In the genomic region with DNA sequence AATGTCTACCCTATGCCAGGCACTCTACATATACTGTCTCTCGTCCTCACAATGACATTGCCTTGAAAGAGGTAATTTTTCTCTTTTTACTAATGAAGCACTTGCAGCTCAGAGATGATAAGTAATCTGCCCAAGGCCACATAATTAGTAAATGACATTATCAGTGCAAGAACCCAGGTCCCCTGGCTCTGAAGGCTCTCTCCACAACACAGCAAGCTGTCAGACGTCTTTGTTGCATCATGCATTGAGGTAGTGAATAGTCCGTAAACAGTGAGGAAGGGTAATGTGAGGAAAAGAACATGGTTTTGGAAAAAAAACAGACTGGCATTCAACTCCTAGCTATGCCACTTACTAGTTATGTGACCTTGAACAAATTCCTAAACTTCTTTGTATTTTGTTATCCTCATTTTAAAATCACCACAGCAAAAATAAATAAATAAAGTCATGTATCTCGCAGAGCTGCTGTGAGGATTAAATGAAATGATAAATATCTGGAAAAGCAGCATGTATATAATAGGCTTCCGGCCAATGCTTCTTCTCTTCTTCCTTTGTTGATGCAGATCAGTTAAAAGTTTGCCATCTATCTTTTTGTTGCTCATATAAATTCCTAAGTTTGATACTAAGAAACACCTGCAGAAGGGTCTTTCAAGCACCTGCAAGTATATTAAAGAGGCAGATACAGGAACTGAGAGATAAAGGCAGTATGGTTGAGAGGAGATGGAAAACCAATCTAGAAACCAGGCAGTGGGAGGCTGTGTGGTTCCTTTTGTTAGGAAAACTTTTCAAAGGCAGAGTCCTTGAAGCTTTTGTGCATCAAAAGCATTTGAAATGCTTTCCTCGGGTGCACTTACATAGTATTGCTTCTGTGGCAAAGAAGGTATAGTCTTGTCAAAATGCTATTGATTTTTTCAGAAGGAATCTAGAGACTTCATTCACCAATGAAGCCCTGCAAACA, we compare ENCODE assay signal across 1 cellular context.
TF ChIP-seq lines count a peak whose summit lies in the region.

No MANE protein-coding gene starts in this region.

TF ChIP-seq in IMR-90, 13 proteins besides CTCF, POLR2A, EP300 and RAD21:
- TF ChIP-seq SMC3 (IDR thresholded peaks at IDR 0.05; ENCODE audit: low read depth, low read length) (no peak), MXI1 (IDR thresholded peaks at IDR 0.05; ENCODE audit: borderline replicate concordance, low read depth, low read length) (no peak), CEBPB (IDR thresholded peaks at IDR 0.05; ENCODE audit: low read depth, low read length) (no peak), NFE2L2 (IDR thresholded peaks at IDR 0.05; ENCODE audit: low read depth, low read length) (no peak), RFX5 (IDR thresholded peaks at IDR 0.05; ENCODE audit: low read depth, low read length) (no peak), FOS (IDR thresholded peaks at IDR 0.05; ENCODE audit: low read depth, low read length) (no peak), CHD1 (IDR thresholded peaks at IDR 0.05; ENCODE audit: low read depth, low read length) (no peak), USF2 (IDR thresholded peaks at IDR 0.05; ENCODE audit: low read depth, low read length) (no peak), MAFK (IDR thresholded peaks at IDR 0.05; ENCODE audit: low read depth, low read length) (no peak), ELK1 (IDR thresholded peaks at IDR 0.05; ENCODE audit: borderline replicate concordance, low read depth, low read length) (no peak), MAZ (IDR thresholded peaks at IDR 0.05; ENCODE audit: borderline replicate concordance, low read depth, low read length) (no peak), BHLHE40 (IDR thresholded peaks at IDR 0.05; ENCODE audit: low read depth, low read length) (no peak), RCOR1 (IDR thresholded peaks at IDR 0.05; ENCODE audit: insufficient replicate concordance, low read length) (no peak)
TF ChIP-seq in IMR-90: peak in this region for 0.
